ENCODE assay signal across 8 cellular contexts in the genomic region with DNA sequence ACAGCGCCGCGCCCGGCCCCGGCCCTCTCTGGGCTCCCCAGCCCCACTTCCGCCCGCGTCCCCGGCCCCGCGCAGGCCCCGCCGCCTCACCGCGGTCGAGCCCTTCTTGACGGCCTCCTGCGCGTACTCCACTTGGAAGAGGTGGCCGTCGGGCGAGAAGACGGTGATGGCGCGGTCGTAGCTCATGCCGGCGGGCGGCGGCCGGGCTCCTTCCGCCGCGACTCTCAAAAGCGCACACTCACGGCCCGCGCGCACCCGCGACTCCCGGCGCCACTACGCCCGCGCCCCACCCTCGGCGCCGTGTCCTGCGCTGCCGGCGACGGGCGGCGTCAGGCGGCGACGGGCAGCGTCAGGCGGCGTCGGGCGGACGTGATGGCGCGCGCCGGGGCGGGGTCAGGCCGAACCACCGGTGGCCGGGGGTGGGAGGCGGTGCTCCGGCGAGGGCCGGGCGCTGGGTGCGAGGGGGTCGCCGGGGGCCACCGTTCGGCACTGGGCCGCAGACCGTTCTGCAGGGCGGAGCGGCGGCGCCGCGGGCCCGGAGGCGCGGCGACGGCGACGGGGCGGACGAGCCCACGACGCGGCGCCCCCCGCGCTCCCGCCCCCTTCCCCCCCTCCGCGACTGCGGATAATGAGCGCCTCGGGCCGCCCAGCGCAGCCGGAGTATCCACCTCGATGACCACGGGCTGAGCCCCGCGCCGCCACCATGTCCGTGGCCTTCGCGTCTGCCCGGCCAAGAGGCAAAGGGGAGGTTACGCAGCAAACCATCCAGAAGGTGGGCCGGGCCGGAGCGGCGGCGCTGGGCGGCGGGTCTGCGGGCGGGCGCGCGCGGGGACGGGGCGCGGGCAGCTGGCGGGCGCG. TPM values are rescaled to one million over a fixed set of nuclear protein-coding genes. Genes with fewer than 3 reads are reported as not detected.
DNase-seq lines count a peak whose midpoint lies in the region; ATAC-seq and TF ChIP-seq lines count a peak whose summit lies in the region.

A gene (minus strand): TSS at position 277 of the 858 bp plus-strand sequence. CDS start 91 bp downstream, at position 186.
A gene with protein sequence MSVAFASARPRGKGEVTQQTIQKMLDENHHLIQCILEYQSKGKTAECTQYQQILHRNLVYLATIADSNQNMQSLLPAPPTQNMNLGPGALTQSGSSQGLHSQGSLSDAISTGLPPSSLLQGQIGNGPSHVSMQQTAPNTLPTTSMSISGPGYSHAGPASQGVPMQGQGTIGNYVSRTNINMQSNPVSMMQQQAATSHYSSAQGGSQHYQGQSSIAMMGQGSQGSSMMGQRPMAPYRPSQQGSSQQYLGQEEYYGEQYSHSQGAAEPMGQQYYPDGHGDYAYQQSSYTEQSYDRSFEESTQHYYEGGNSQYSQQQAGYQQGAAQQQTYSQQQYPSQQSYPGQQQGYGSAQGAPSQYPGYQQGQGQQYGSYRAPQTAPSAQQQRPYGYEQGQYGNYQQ (plus strand): TSS at position 652 of the 858 bp plus-strand sequence. CDS start 52 bp downstream, at position 704.

- peaks cover 0 to 48% (median 27%) of the 10 kb centered on the region in 4 donors for H3K4me1 ChIP-seq in right lobe of liver

- TF ChIP-seq CTCF in AG09319 (IDR thresholded peaks at IDR 0.05; ENCODE audit: low read depth, low read length) (no peak), right lobe of liver (IDR thresholded peaks at IDR 0.05) (no peak)

- peak within 1 kb of the TSS; percentile 72 to 86 (median 81) for H3K4me3 ChIP-seq in right lobe of liver

- intact Hi-C loops in activated CD4-positive, alpha-beta T cell treated with anti-CD3 and anti-CD28 coated beads, Interleukin-2, amount 10 ng/mL, durations not matched to agents 24 days and 14 days (cut with micrococcal nuclease), result loop anchor here (1.0 to 2.0 kb wide), 5 partner anchors 21 to 159 kb away; a partner anchor contains a TSS
- intact Hi-C loops in dendritic cell treated with granulocyte-macrophage colony-stimulating factor and Interleukin-4, amounts not matched to agents 40 ng/mL and 50 ng/mL, for 4 days (cut with micrococcal nuclease), result loop anchor here (2.0 kb wide), 1 partner anchor 39 kb away; a partner anchor contains a TSS
- intact Hi-C loops in right lobe of liver (cut with DNase I), result no loop called here

- H3K27ac Mint-ChIP-seq in activated CD4-positive, alpha-beta T cell treated with anti-CD3 and anti-CD28 coated beads, Interleukin-2, amount 10 ng/mL, durations not matched to agents 24 days and 14 days, result peak within 1 kb of the TSS; percentile 91
- H3K27ac Mint-ChIP-seq in dendritic cell treated with granulocyte-macrophage colony-stimulating factor and Interleukin-4, amounts not matched to agents 40 ng/mL and 50 ng/mL, for 4 days, result peak within 1 kb of the TSS; percentile 88

- TF ChIP-seq POLR2A in right lobe of liver (IDR thresholded peaks at IDR 0.05), result peak; percentile 98

- no peaks in the 10 kb centered on the region for H3K9me3 Mint-ChIP-seq in activated CD4-positive, alpha-beta T cell treated with anti-CD3 and anti-CD28 coated beads, Interleukin-2, amount 10 ng/mL, durations not matched to agents 24 days and 14 days
- H3K9me3 Mint-ChIP-seq in dendritic cell treated with granulocyte-macrophage colony-stimulating factor and Interleukin-4, amounts not matched to agents 40 ng/mL and 50 ng/mL, for 4 days, result no peaks in the 10 kb centered on the region

- peaks cover 35% of the 10 kb centered on the region for H3K4me1 Mint-ChIP-seq in activated CD4-positive, alpha-beta T cell treated with anti-CD3 and anti-CD28 coated beads, Interleukin-2, amount 10 ng/mL, durations not matched to agents 24 days and 14 days
- H3K4me1 Mint-ChIP-seq in dendritic cell treated with granulocyte-macrophage colony-stimulating factor and Interleukin-4, amounts not matched to agents 40 ng/mL and 50 ng/mL, for 4 days (ENCODE audit: low read depth), result peaks cover 58% of the 10 kb centered on the region

- H3K27me3 ChIP-seq in right lobe of liver, result no peaks in the 10 kb centered on the region

- ATAC-seq in GM18873 (IDR thresholded peaks at IDR 0.05; ENCODE audit: low FRiP score, unreplicated experiment) (peak; percentile 45), HG03108 (IDR thresholded peaks at IDR 0.05; ENCODE audit: unreplicated experiment) (peak; percentile 71), right lobe of liver (peak; percentile 72 to 79 (median 76))

- peaks cover 46% of the 10 kb centered on the region for H3K36me3 Mint-ChIP-seq in activated CD4-positive, alpha-beta T cell treated with anti-CD3 and anti-CD28 coated beads, Interleukin-2, amount 10 ng/mL, durations not matched to agents 24 days and 14 days (ENCODE audit: low read depth)
- H3K36me3 Mint-ChIP-seq in dendritic cell treated with granulocyte-macrophage colony-stimulating factor and Interleukin-4, amounts not matched to agents 40 ng/mL and 50 ng/mL, for 4 days (ENCODE audit: low read depth), result peaks cover 56% of the 10 kb centered on the region

- H3K27ac ChIP-seq in right lobe of liver, result peak within 1 kb of the TSS; percentile 76 to 100 (median 87)

- H3K9me3 ChIP-seq in right lobe of liver, result no peaks in the 10 kb centered on the region

- H3K4me3 Mint-ChIP-seq in activated CD4-positive, alpha-beta T cell treated with anti-CD3 and anti-CD28 coated beads, Interleukin-2, amount 10 ng/mL, durations not matched to agents 24 days and 14 days, result peak within 1 kb of the TSS; percentile 94
- peak within 1 kb of the TSS; percentile 86 for H3K4me3 Mint-ChIP-seq in dendritic cell treated with granulocyte-macrophage colony-stimulating factor and Interleukin-4, amounts not matched to agents 40 ng/mL and 50 ng/mL, for 4 days

- DNase-seq in AG09319 (ENCODE audit: extremely low read depth, low read depth), result peak; percentile 74
- DNase-seq in NCI-H446 (lab: John Stamatoyannopoulos, UW), result peak; percentile 50 to 91
- peak; percentile 96 for DNase-seq in activated CD4-positive, alpha-beta T cell treated with anti-CD3 and anti-CD28 coated beads, Interleukin-2, amount 10 ng/mL, durations not matched to agents 24 days and 14 days
- DNase-seq in right lobe of liver, result peak; percentile 91
- DNase-seq in stimulated activated CD4-positive, alpha-beta T cell treated with anti-CD3 and anti-CD28 coated beads, Interleukin-4, amount 100 ng/mL, for 24 hours, result peak; percentile 85

- H3K27me3 Mint-ChIP-seq in activated CD4-positive, alpha-beta T cell treated with anti-CD3 and anti-CD28 coated beads, Interleukin-2, amount 10 ng/mL, durations not matched to agents 24 days and 14 days, result no peaks in the 10 kb centered on the region
- H3K27me3 Mint-ChIP-seq in dendritic cell treated with granulocyte-macrophage colony-stimulating factor and Interleukin-4, amounts not matched to agents 40 ng/mL and 50 ng/mL, for 4 days, result no peaks in the 10 kb centered on the region

- WGBS in right lobe of liver (ENCODE audit: insufficient coverage, low coverage, low lambda C conversion rate, missing lambda C conversion rate), result 1% methylated on average over 19 of the region's 143 CpGs

- peaks cover 10 to 25% (median 21%) of the 10 kb centered on the region in 4 donors for H3K36me3 ChIP-seq in right lobe of liver

RNA-seq across cellular contexts. Expression of the first gene that starts in this region (rescaled TPM):
- total RNA-seq in activated CD4-positive, alpha-beta T cell treated with anti-CD3 and anti-CD28 coated beads, Interleukin-2, amount 10 ng/mL, durations not matched to agents 24 days and 14 days, result 434 and 449 TPM in 2 replicates
- 100 to 1,000 TPM; 108 to 268 (median 116) TPM for total RNA-seq in right lobe of liver

RNA-seq across cellular contexts. Expression of the second gene that starts in this region (rescaled TPM):
- 26.7 and 29.0 TPM in 2 replicates for total RNA-seq in activated CD4-positive, alpha-beta T cell treated with anti-CD3 and anti-CD28 coated beads, Interleukin-2, amount 10 ng/mL, durations not matched to agents 24 days and 14 days
- total RNA-seq in right lobe of liver, result 10 to 100 TPM; 14.1 to 26.5 (median 23.7) TPM

Comparison
In these comparisons a context has a peak if more than half of its experiments do, and no peak if none do; other contexts are left out.
1. Peak in every context shown above with its lines: DNase-seq, ATAC-seq, H3K4me3 ChIP-seq and H3K27ac ChIP-seq.
2. intact Hi-C loops: an anchor here in activated CD4-positive, alpha-beta T cell treated with anti-CD3 and anti-CD28 coated beads, Interleukin-2, amount 10 ng/mL, durations not matched to agents 24 days and 14 days (1.0 to 2.0 kb wide) and dendritic cell treated with granulocyte-macrophage colony-stimulating factor and Interleukin-4, amounts not matched to agents 40 ng/mL and 50 ng/mL, for 4 days (2.0 kb wide); none called in right lobe of liver.